In the genomic region with DNA sequence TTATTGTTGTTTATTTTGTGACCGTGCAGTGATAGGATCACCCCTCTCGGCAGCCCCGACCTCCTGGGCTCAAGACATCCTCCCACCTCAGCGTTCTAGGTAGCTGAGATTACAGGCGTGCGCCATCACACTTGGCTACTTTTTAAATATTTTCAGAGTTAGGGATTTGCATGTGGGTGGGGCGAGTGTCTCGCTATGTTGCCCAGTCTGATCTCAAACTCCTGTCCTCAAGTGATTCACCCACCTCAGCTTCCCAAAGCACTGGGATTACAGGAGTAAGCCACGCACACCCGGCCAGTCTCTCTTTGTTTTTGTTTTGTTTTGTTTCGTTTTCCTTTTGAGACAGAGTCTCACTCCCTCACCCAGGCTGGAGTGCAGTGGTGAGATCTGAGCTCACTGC, we compare ENCODE assay signal across 11 cellular contexts. TPM values are rescaled to one million over a fixed set of nuclear protein-coding genes. Genes with fewer than 3 reads are reported as not detected.
DNase-seq lines count a peak whose midpoint lies in the region; ATAC-seq and TF ChIP-seq lines count a peak whose summit lies in the region.
"Had no signal": no experiment of that assay in that cellular context is flagged by ENCODE, and none has a peak within 500 bp of the region (broad histone marks: within the 10 kb centered on the region; RNA-seq: fewer than 3 reads in every experiment).

No MANE protein-coding gene starts in this region.

- peak overlapping the region; percentile 57 for H3K4me3 Mint-ChIP-seq in activated naive CD4-positive, alpha-beta T cell treated with anti-CD3 and anti-CD28 coated beads, Interleukin-2, amount 50 U/mL, for 24 hours
- H3K4me3 Mint-ChIP-seq in activated naive CD8-positive, alpha-beta T cell treated with anti-CD3 and anti-CD28 coated beads, Interleukin-2, amount 10 ng/mL, durations not matched to agents 7 days and 5 days = peak overlapping the region; percentile 37
- peak overlapping the region; percentile 49 to 58 for H3K4me3 Mint-ChIP-seq in stimulated activated naive CD8-positive, alpha-beta T cell treated with anti-CD3 and anti-CD28 coated beads, Interleukin-15, amount 100 ng/mL, for 72 hours
- H3K4me3 Mint-ChIP-seq in endodermal cell = no peak overlapping the region

- no peaks in the 10 kb centered on the region for H3K27me3 ChIP-seq in endodermal cell (ENCODE audit: control insufficient read depth, insufficient read depth, low read length, poor library complexity, severe bottlenecking)
- H3K27me3 ChIP-seq: right atrium auricular region had no signal

- no peaks in the 10 kb centered on the region for H3K9me3 ChIP-seq in endodermal cell (ENCODE audit: control insufficient read depth, low read length)
- H3K9me3 ChIP-seq: lower lobe of right lung, right atrium auricular region had no signal

- DNase-seq in activated naive CD4-positive, alpha-beta T cell (lab: John Stamatoyannopoulos, UW) = no peak
- no peak for DNase-seq in activated naive CD8-positive, alpha-beta T cell treated with anti-CD3 and anti-CD28 coated beads, Interleukin-2, amount 10 ng/mL, durations not matched to agents 7 days and 5 days
- no peak for DNase-seq in stimulated activated naive CD8-positive, alpha-beta T cell treated with anti-CD3 and anti-CD28 coated beads, Interleukin-15, amount 100 ng/mL, for 72 hours
- no peak for DNase-seq in endodermal cell
- DNase-seq: activated effector memory CD4-positive, alpha-beta T cell treated with Interleukin-2 at 50 U/mL for 16 hours; dermis blood vessel endothelial cell; lower lobe of right lung; NCI-H526 treated with DMSO at 0.1 percent for 48 hours had no signal

- H3K36me3 Mint-ChIP-seq in activated naive CD4-positive, alpha-beta T cell treated with anti-CD3 and anti-CD28 coated beads, Interleukin-2, amount 50 U/mL, for 24 hours = no peaks in the 10 kb centered on the region
- peaks cover 4% of the 10 kb centered on the region for H3K36me3 Mint-ChIP-seq in activated naive CD8-positive, alpha-beta T cell treated with anti-CD3 and anti-CD28 coated beads, Interleukin-2, amount 10 ng/mL, durations not matched to agents 7 days and 5 days
- H3K36me3 Mint-ChIP-seq in endodermal cell (ENCODE audit: low read depth) = peaks cover 14% of the 10 kb centered on the region

- no peak overlapping the region for H3K9ac ChIP-seq in endodermal cell (ENCODE audit: extremely low read depth, low read length, poor library complexity, severe bottlenecking)

- peaks cover 14% of the 10 kb centered on the region for H3K4me1 Mint-ChIP-seq in activated naive CD4-positive, alpha-beta T cell treated with anti-CD3 and anti-CD28 coated beads, Interleukin-2, amount 50 U/mL, for 24 hours
- peaks cover 17% of the 10 kb centered on the region for H3K4me1 Mint-ChIP-seq in activated naive CD8-positive, alpha-beta T cell treated with anti-CD3 and anti-CD28 coated beads, Interleukin-2, amount 10 ng/mL, durations not matched to agents 7 days and 5 days
- peaks cover 40% of the 10 kb centered on the region for H3K4me1 Mint-ChIP-seq in stimulated activated naive CD8-positive, alpha-beta T cell treated with anti-CD3 and anti-CD28 coated beads, Interleukin-15, amount 100 ng/mL, for 72 hours
- H3K4me1 Mint-ChIP-seq in endodermal cell = peaks cover 5% of the 10 kb centered on the region

- H3K36me3 ChIP-seq in endodermal cell (ENCODE audit: control insufficient read depth, insufficient read depth, low read length) = peaks cover 6% of the 10 kb centered on the region

- WGBS in endodermal cell (ENCODE audit: insufficient coverage in 1 of 2, insufficient read length in 1 of 2), 2 experiments = 94 to 95% methylated on average over 6 to 11 of the region's 11 CpGs

- no peak for ATAC-seq in activated naive CD8-positive, alpha-beta T cell treated with anti-CD3 and anti-CD28 coated beads, Interleukin-2, amount 10 ng/mL, durations not matched to agents 7 days and 5 days (ENCODE audit: low read depth)
- no peak for ATAC-seq in stimulated activated naive CD8-positive, alpha-beta T cell treated with anti-CD3 and anti-CD28 coated beads, Interleukin-15, amount 100 ng/mL, for 72 hours
- no peak for ATAC-seq in GM18907 (IDR thresholded peaks at IDR 0.05; ENCODE audit: unreplicated experiment)

- H3K27ac Mint-ChIP-seq in activated naive CD4-positive, alpha-beta T cell treated with anti-CD3 and anti-CD28 coated beads, Interleukin-2, amount 50 U/mL, for 24 hours = peak overlapping the region; percentile 65
- peak overlapping the region; percentile 63 for H3K27ac Mint-ChIP-seq in activated naive CD8-positive, alpha-beta T cell treated with anti-CD3 and anti-CD28 coated beads, Interleukin-2, amount 10 ng/mL, durations not matched to agents 7 days and 5 days
- no peak overlapping the region for H3K27ac Mint-ChIP-seq in stimulated activated naive CD8-positive, alpha-beta T cell treated with anti-CD3 and anti-CD28 coated beads, Interleukin-15, amount 100 ng/mL, for 72 hours
- H3K27ac Mint-ChIP-seq in endodermal cell = no peak overlapping the region

- H3K9me3 Mint-ChIP-seq in activated naive CD4-positive, alpha-beta T cell treated with anti-CD3 and anti-CD28 coated beads, Interleukin-2, amount 50 U/mL, for 24 hours = no peaks in the 10 kb centered on the region
- H3K9me3 Mint-ChIP-seq in activated naive CD8-positive, alpha-beta T cell treated with anti-CD3 and anti-CD28 coated beads, Interleukin-2, amount 10 ng/mL, durations not matched to agents 7 days and 5 days = no peaks in the 10 kb centered on the region
- no peaks in the 10 kb centered on the region for H3K9me3 Mint-ChIP-seq in stimulated activated naive CD8-positive, alpha-beta T cell treated with anti-CD3 and anti-CD28 coated beads, Interleukin-15, amount 100 ng/mL, for 72 hours
- H3K9me3 Mint-ChIP-seq in endodermal cell = no peaks in the 10 kb centered on the region

- H3K27ac ChIP-seq in endodermal cell (ENCODE audit: low read depth, low read length) = no peak overlapping the region

- TF ChIP-seq CTCF in endodermal cell (conservative IDR thresholded peaks at IDR 0.05) = no peak

- POLR2A ChIA-PET in activated naive CD8-positive, alpha-beta T cell treated with anti-CD3 and anti-CD28 coated beads, Interleukin-2, amount 10 ng/mL, durations not matched to agents 7 days and 5 days (lab: Charles Lee) = interaction anchor here (0.6 to 8.4 kb wide), 5 partner anchors 11 to 101 kb away, joined by 4 to 187 read pairs (median 8); a partner anchor contains a TSS

- no peaks in the 10 kb centered on the region for H3K4me1 ChIP-seq in endodermal cell (ENCODE audit: control insufficient read depth, insufficient read depth, low read length)

- H3K27me3 Mint-ChIP-seq in activated naive CD4-positive, alpha-beta T cell treated with anti-CD3 and anti-CD28 coated beads, Interleukin-2, amount 50 U/mL, for 24 hours = no peaks in the 10 kb centered on the region
- no peaks in the 10 kb centered on the region for H3K27me3 Mint-ChIP-seq in activated naive CD8-positive, alpha-beta T cell treated with anti-CD3 and anti-CD28 coated beads, Interleukin-2, amount 10 ng/mL, durations not matched to agents 7 days and 5 days
- H3K27me3 Mint-ChIP-seq in stimulated activated naive CD8-positive, alpha-beta T cell treated with anti-CD3 and anti-CD28 coated beads, Interleukin-15, amount 100 ng/mL, for 72 hours = no peaks in the 10 kb centered on the region
- H3K27me3 Mint-ChIP-seq in endodermal cell (ENCODE audit: insufficient read depth) = no peaks in the 10 kb centered on the region

- no peak overlapping the region for H3K4me3 ChIP-seq in endodermal cell (ENCODE audit: low read length)

RNA-seq across cellular contexts. Expression of a gene that starts 1.2 kb away (rescaled TPM):
- total RNA-seq in activated naive CD8-positive, alpha-beta T cell treated with anti-CD3 and anti-CD28 coated beads, Interleukin-2, amount 10 ng/mL, durations not matched to agents 7 days and 5 days = 10 to 100 TPM; 30.1 to 30.2 TPM
- 10 to 100 TPM; 19.0 to 21.6 TPM for total RNA-seq in endodermal cell
- polyA plus RNA-seq in endodermal cell (2013, experiment 1 of 2) = 15.4 TPM
- polyA plus RNA-seq in endodermal cell (2013, experiment 2 of 2) = 14.1 TPM

RNA-seq across cellular contexts. Expression of a gene that starts 7.9 kb away (rescaled TPM):
- 100 to 1,000 TPM; 291 to 300 TPM for total RNA-seq in activated naive CD8-positive, alpha-beta T cell treated with anti-CD3 and anti-CD28 coated beads, Interleukin-2, amount 10 ng/mL, durations not matched to agents 7 days and 5 days
- total RNA-seq in endodermal cell = 100 to 1,000 TPM; 377 to 402 TPM
- polyA plus RNA-seq in endodermal cell (2013, experiment 1 of 2) = 276 TPM
- 258 TPM for polyA plus RNA-seq in endodermal cell (2013, experiment 2 of 2)

RNA-seq across cellular contexts. Expression of a gene that starts 10.7 kb away (rescaled TPM):
- total RNA-seq in activated naive CD8-positive, alpha-beta T cell treated with anti-CD3 and anti-CD28 coated beads, Interleukin-2, amount 10 ng/mL, durations not matched to agents 7 days and 5 days = 100 to 1,000 TPM in 1 of 2 experiments, 10 to 100 TPM in 1; 99.9 to 104 TPM
- 100 to 1,000 TPM; 125 to 140 TPM for total RNA-seq in endodermal cell
- 99.2 TPM for polyA plus RNA-seq in endodermal cell (2013, experiment 1 of 2)
- 95.9 TPM for polyA plus RNA-seq in endodermal cell (2013, experiment 2 of 2)

RNA-seq across cellular contexts. Expression of a gene that starts 10.8 kb away (rescaled TPM):
- 10 to 100 TPM; 23.3 to 27.3 TPM for total RNA-seq in activated naive CD8-positive, alpha-beta T cell treated with anti-CD3 and anti-CD28 coated beads, Interleukin-2, amount 10 ng/mL, durations not matched to agents 7 days and 5 days
- total RNA-seq in endodermal cell = 10 to 100 TPM; 29.9 to 39.4 TPM
- 88.0 TPM for polyA plus RNA-seq in endodermal cell (2013, experiment 1 of 2)
- polyA plus RNA-seq in endodermal cell (2013, experiment 2 of 2) = 127 TPM

RNA-seq across cellular contexts. Expression of a gene that starts 17.2 kb away (rescaled TPM):
- 1 to 10 TPM; 6.7 to 6.8 TPM for total RNA-seq in activated naive CD8-positive, alpha-beta T cell treated with anti-CD3 and anti-CD28 coated beads, Interleukin-2, amount 10 ng/mL, durations not matched to agents 7 days and 5 days
- total RNA-seq in endodermal cell = 10 to 100 TPM in 1 of 2 donors, 1 to 10 TPM in 1; 9.2 to 11.1 TPM
- 11.0 TPM for polyA plus RNA-seq in endodermal cell (2013, experiment 1 of 2)
- polyA plus RNA-seq in endodermal cell (2013, experiment 2 of 2) = 9.7 TPM

Comparison
In these comparisons a context has a peak if more than half of its experiments do, and no peak if none do; other contexts are left out.
1. H3K27ac Mint-ChIP-seq: peak in activated naive CD4-positive, alpha-beta T cell treated with anti-CD3 and anti-CD28 coated beads, Interleukin-2, amount 50 U/mL, for 24 hours (single experiment) and activated naive CD8-positive, alpha-beta T cell treated with anti-CD3 and anti-CD28 coated beads, Interleukin-2, amount 10 ng/mL, durations not matched to agents 7 days and 5 days (single experiment); none in stimulated activated naive CD8-positive, alpha-beta T cell treated with anti-CD3 and anti-CD28 coated beads, Interleukin-15, amount 100 ng/mL, for 72 hours (0 of 2) and endodermal cell (single experiment).